In genomic region chr16:473046-474043, GRCh38 we compare ENCODE assay signal across 1 cellular context.
TF ChIP-seq lines count a peak whose summit lies in the region.

No MANE protein-coding gene starts in this region.

TF ChIP-seq in H1, 55 proteins besides CTCF, POLR2A, EP300 and RAD21:
- TF ChIP-seq BACH1 (IDR thresholded peaks at IDR 0.05; ENCODE audit: low read length) = no peak
- no peak for TF ChIP-seq BCL11A (IDR thresholded peaks at IDR 0.05; ENCODE audit: low read depth in 2 of 2, low read length in 2 of 2)
- TF ChIP-seq ATF2 (IDR thresholded peaks at IDR 0.05; ENCODE audit: low read length) = no peak
- TF ChIP-seq MAFK (IDR thresholded peaks at IDR 0.05; ENCODE audit: low read depth, low read length) = no peak
- TF ChIP-seq KDM4A (IDR thresholded peaks at IDR 0.05; ENCODE audit: low read depth, low read length, severe bottlenecking) = no peak
